In genomic region chr17:78115803-78116202, GRCh38 we compare ENCODE assay signal across 13 cellular contexts. TPM values are rescaled to one million over a fixed set of nuclear protein-coding genes. Genes with fewer than 3 reads are reported as not detected.
"Had no signal": no experiment of that assay in that cellular context is flagged by ENCODE, and none has a peak within 500 bp of the region (broad histone marks: within the 10 kb centered on the region; RNA-seq: fewer than 3 reads in every experiment).

No MANE protein-coding gene starts in this region.

RNA-seq across cellular contexts. Expression of gene TMC8, which starts 14.8 kb away (rescaled TPM):
- total RNA-seq: myocyte had no signal

RNA-seq across cellular contexts. Expression of gene C17orf99, which starts 30.4 kb away (rescaled TPM):
- total RNA-seq: endodermal cell, gastrocnemius medialis, glomerular endothelial cell, left colon, left ventricle myocardium inferior, lower lobe of right lung, mesenteric fat pad, myocyte, psoas muscle, renal cortical epithelial cell, thyroid gland, vagina had no signal
- polyA plus RNA-seq: naive thymus-derived CD8-positive, alpha-beta T cell; psoas muscle had no signal
